Comparison of ENCODE assay signal across 1 cellular context in the genomic region with DNA sequence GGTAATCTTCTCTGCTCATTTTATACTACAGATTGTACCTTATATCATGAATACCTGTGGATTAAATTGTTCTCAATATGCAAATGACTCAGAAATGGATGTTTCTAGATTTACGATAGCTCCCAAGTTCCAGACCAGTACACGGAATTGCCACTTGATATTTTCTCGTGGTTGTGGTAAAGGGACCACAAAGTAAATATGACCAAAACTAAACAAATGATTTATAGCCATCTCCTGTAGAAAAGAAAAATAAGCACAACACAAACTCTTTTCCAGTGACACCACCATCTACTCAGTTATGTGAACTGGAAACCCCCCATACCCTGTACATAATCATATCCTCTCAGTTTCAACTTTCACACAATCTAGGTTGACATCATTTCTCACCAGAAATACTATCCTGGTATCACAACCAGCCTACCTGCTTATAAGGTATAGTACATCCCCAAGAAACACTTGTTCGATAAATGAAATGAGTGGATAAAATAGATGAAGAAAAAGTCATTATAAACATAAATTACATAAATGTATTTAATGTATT.
TF ChIP-seq lines count a peak whose summit lies in the region.

No MANE protein-coding gene starts in this region.

TF ChIP-seq in IMR-90, 13 proteins besides CTCF, POLR2A, EP300 and RAD21:
- TF ChIP-seq RFX5 (IDR thresholded peaks at IDR 0.05; ENCODE audit: low read depth, low read length) (no peak), MXI1 (IDR thresholded peaks at IDR 0.05; ENCODE audit: borderline replicate concordance, low read depth, low read length) (no peak), MAZ (IDR thresholded peaks at IDR 0.05; ENCODE audit: borderline replicate concordance, low read depth, low read length) (no peak), CEBPB (IDR thresholded peaks at IDR 0.05; ENCODE audit: low read depth, low read length) (no peak), SMC3 (IDR thresholded peaks at IDR 0.05; ENCODE audit: low read depth, low read length) (no peak), NFE2L2 (IDR thresholded peaks at IDR 0.05; ENCODE audit: low read depth, low read length) (no peak), BHLHE40 (IDR thresholded peaks at IDR 0.05; ENCODE audit: low read depth, low read length) (no peak), MAFK (IDR thresholded peaks at IDR 0.05; ENCODE audit: low read depth, low read length) (no peak), RCOR1 (IDR thresholded peaks at IDR 0.05; ENCODE audit: insufficient replicate concordance, low read length) (no peak), CHD1 (IDR thresholded peaks at IDR 0.05; ENCODE audit: low read depth, low read length) (no peak), FOS (IDR thresholded peaks at IDR 0.05; ENCODE audit: low read depth, low read length) (no peak)
- TF ChIP-seq, protein P1, sequence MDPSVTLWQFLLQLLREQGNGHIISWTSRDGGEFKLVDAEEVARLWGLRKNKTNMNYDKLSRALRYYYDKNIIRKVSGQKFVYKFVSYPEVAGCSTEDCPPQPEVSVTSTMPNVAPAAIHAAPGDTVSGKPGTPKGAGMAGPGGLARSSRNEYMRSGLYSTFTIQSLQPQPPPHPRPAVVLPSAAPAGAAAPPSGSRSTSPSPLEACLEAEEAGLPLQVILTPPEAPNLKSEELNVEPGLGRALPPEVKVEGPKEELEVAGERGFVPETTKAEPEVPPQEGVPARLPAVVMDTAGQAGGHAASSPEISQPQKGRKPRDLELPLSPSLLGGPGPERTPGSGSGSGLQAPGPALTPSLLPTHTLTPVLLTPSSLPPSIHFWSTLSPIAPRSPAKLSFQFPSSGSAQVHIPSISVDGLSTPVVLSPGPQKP (IDR thresholded peaks at IDR 0.05; ENCODE audit: borderline replicate concordance, low read depth, low read length), result no peak
- TF ChIP-seq, protein P2, sequence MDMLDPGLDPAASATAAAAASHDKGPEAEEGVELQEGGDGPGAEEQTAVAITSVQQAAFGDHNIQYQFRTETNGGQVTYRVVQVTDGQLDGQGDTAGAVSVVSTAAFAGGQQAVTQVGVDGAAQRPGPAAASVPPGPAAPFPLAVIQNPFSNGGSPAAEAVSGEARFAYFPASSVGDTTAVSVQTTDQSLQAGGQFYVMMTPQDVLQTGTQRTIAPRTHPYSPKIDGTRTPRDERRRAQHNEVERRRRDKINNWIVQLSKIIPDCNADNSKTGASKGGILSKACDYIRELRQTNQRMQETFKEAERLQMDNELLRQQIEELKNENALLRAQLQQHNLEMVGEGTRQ (IDR thresholded peaks at IDR 0.05; ENCODE audit: low read depth, low read length), result no peak
TF ChIP-seq in IMR-90: peak in this region for 0.
